In genomic region chr2:122096788-122097187, GRCh38 we compare ENCODE assay signal across 21 cellular contexts.
"Had no signal": no experiment of that assay in that cellular context is flagged by ENCODE, and none has a peak within 500 bp of the region (broad histone marks: within the 10 kb centered on the region; RNA-seq: fewer than 3 reads in every experiment).

No MANE protein-coding gene starts in this region.

- H3K36me3 ChIP-seq: colonic mucosa, lower lobe of right lung, ovary, thoracic aorta, tibial nerve, upper lobe of left lung had no signal

- DNase-seq: colonic mucosa; effector memory CD4-positive, alpha-beta T cell; hypothalamus; immature natural killer cell; islet precursor cell; left ventricle myocardium superior; lower lobe of right lung; naive thymus-derived CD8-positive, alpha-beta T cell; nephron progenitor cell; occipital lobe; ovary; posterior cingulate gyrus; psoas muscle; right cardiac atrium; small intestine; stimulated activated CD4-positive, alpha-beta T cell treated with anti-CD3 and anti-CD28 coated beads, Interleukin-15, amount 100 ng/mL, for 24 hours; stimulated activated CD4-positive, alpha-beta T cell treated with anti-CD3 and anti-CD28 coated beads, Interleukin-2, amount 100 ng/mL, for 48 hours; stimulated activated naive B cell treated with anti-CD40 and anti-IgM and Interleukin-4, amounts not matched to agents 10 μg/mL and 1 μg/mL and 100 μg/mL, for 72 hours; upper lobe of left lung had no signal

- ATAC-seq: left ventricle myocardium superior; lower lobe of right lung; naive thymus-derived CD8-positive, alpha-beta T cell; psoas muscle; right cardiac atrium; stimulated activated naive B cell treated with anti-CD40 and anti-IgM and Interleukin-4, amounts not matched to agents 10 μg/mL and 1 μg/mL and 100 μg/mL, for 72 hours had no signal

- H3K27ac ChIP-seq: colonic mucosa, lower lobe of right lung, ovary, psoas muscle, thoracic aorta, tibial nerve, upper lobe of left lung had no signal

- H3K4me1 ChIP-seq: colonic mucosa, lower lobe of right lung, psoas muscle, tibial nerve, upper lobe of left lung had no signal

- H3K9me3 ChIP-seq: colonic mucosa, lower lobe of right lung, ovary, psoas muscle, thoracic aorta, tibial nerve, upper lobe of left lung had no signal

- H3K27me3 ChIP-seq: colonic mucosa, ovary, tibial nerve, upper lobe of left lung had no signal

- H3K4me3 ChIP-seq: colonic mucosa, lower lobe of right lung, ovary, psoas muscle, thoracic aorta, tibial nerve, upper lobe of left lung had no signal
